In the genomic region with DNA sequence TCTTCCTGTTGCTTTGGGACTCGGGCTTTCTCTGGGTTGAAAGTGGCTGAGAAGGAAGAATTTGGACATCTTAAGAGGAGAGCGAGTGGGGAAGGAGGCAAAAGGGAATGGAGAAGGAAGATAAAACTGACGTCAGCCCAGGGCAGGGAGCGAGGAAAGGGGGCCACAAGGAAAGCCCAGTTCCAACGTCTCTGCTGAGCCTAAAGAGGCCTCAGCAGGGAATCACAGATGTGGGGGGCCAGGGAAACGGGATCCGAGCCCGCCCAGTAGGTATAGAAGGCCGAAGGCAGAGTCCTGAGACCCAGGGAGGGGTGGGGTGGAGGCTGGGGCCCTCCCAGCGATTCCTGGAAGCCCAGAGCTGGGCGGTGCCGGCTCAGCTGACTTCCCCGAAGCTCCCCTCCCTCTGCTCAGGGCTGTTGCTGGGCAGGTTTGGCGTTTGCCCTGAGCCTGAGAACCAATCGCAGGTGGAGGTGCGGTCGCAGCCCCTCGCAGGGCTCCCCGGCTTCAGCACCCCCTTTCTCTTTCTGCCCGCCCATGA, we compare ENCODE assay signal across 8 cellular contexts. TPM values are rescaled to one million over a fixed set of nuclear protein-coding genes. Genes with fewer than 3 reads are reported as not detected.
DNase-seq lines count a peak whose midpoint lies in the region; ATAC-seq, FAIRE-seq and TF ChIP-seq lines count a peak whose summit lies in the region.

No MANE protein-coding gene starts in this region.

- TF ChIP-seq POLR2A in endothelial cell of umbilical vein (IDR thresholded peaks at IDR 0.05; ENCODE audit: low read depth, low read length) = peak; percentile 15

- no peaks in the 10 kb centered on the region for H4K20me1 ChIP-seq in endothelial cell of umbilical vein (replicated peaks; ENCODE audit: control insufficient read depth, extremely low read depth, insufficient read depth, low read length)

- BruUV-seq in endothelial cell of umbilical vein (replicated peaks; lab: Mats Ljungman, UMichigan) = TSS peak; percentile 77

- peak overlapping the region; percentile 98 for H3K9ac ChIP-seq in endothelial cell of umbilical vein (replicated peaks; ENCODE audit: extremely low read depth, insufficient read depth, low read length)

- no peaks in the 10 kb centered on the region for H3K36me3 ChIP-seq in endothelial cell of umbilical vein (ENCODE audit: control insufficient read depth in 2 of 2, extremely low read depth in 1 of 2, insufficient read depth in 2 of 2, low read length in 2 of 2)

- peak overlapping the region; percentile 76 for H3K4me2 ChIP-seq in endothelial cell of umbilical vein (ENCODE audit: insufficient read depth, low read length)

- H3K4me1 ChIP-seq in endothelial cell of umbilical vein (ENCODE audit: control insufficient read depth, extremely low read depth, insufficient read depth, low read length) (peaks cover 56% of the 10 kb centered on the region), mononuclear cell (ENCODE audit: insufficient read depth, low read length) (peaks cover 77% of the 10 kb centered on the region)

- POLR2A ChIA-PET in AG04450 (lab: Yijun Ruan, JAX) = interaction anchor here (0.6 to 7.0 kb wide), 14 partner anchors 9 to 984 kb away, joined by 3 to 130 read pairs (median 4); a partner anchor contains a TSS
- POLR2A ChIA-PET in endothelial cell of umbilical vein (lab: Charles Lee) = interaction anchor here (0.6 to 3.1 kb wide), 6 partner anchors 8 to 68 kb away, joined by 3 to 39 read pairs (median 4); a partner anchor contains a TSS

- H3K9me3 ChIP-seq in AG04450 (ENCODE audit: control insufficient read depth, insufficient read depth, low read length) (no peaks in the 10 kb centered on the region; the same call in 1 of the 2 replicates), endothelial cell of umbilical vein (replicated peaks; ENCODE audit: control insufficient read depth, insufficient read depth, low read length) (no peaks in the 10 kb centered on the region), mononuclear cell (ENCODE audit: low read depth, low read length) (no peaks in the 10 kb centered on the region)

- H3K27me3 ChIP-seq in AG04450 (ENCODE audit: control insufficient read depth, insufficient read depth, low read length) (no peaks in the 10 kb centered on the region), endothelial cell of umbilical vein (ENCODE audit: control insufficient read depth in 2 of 2, insufficient read depth in 2 of 2, low read length in 2 of 2) (no peaks in the 10 kb centered on the region), mononuclear cell (ENCODE audit: insufficient read depth, low read length) (no peaks in the 10 kb centered on the region)

- H3K27ac ChIP-seq in AG04450 (ENCODE audit: low read depth, low read length) (peak overlapping the region; percentile 100), endothelial cell of umbilical vein (ENCODE audit: insufficient read depth, low read depth, low read length) (peak overlapping the region; percentile 99)

- CTCF ChIA-PET in AG04450 (lab: Charles Lee) (interaction anchor here (0.6 to 4.3 kb wide), 10 partner anchors 10 to 434 kb away, joined by 3 to 104 read pairs (median 14); a partner anchor contains a TSS), endothelial cell of umbilical vein (lab: Charles Lee) (interaction anchor here (1.4 to 13.9 kb wide), 8 partner anchors 14 to 251 kb away, joined by 3 to 288 read pairs (median 32); a partner anchor contains a TSS)

- dilution Hi-C loops in endothelial cell of umbilical vein (cut with MboI; ENCODE audit: extremely low pct_ligation_motif_present, low sequenced_read_pairs) = no loop called here

- DNase-seq in AG04450 (ENCODE audit: low read depth, low spot score) (peak; percentile 81), NOMO-1 treated with DMSO at 0.1 percent for 48 hours (lab: John Stamatoyannopoulos, UW; ENCODE audit: unreplicated experiment) (peak; percentile 13), activated T-cell treated with anti-CD3 and anti-CD28 coated beads for 24 hours (ENCODE audit: low read depth) (peak; percentile 85), endothelial cell of umbilical vein (ENCODE audit: low read depth, low spot score) (peak; percentile 92)
- DNase-seq in stimulated activated CD8-positive, alpha-beta memory T cell treated with anti-CD3 and anti-CD28 coated beads, Interleukin-2, amount 100 ng/mL, for 1 hour (ENCODE audit: low read depth in 2 of 2) = peak; percentile 67 to 73

- no peak overlapping the region for H2AFZ ChIP-seq in endothelial cell of umbilical vein (ENCODE audit: low read depth, low read length)

- peaks cover 8% of the 10 kb centered on the region for H3K79me2 ChIP-seq in endothelial cell of umbilical vein (ENCODE audit: control insufficient read depth, insufficient read depth, low read length)

- intact Hi-C loops in endothelial cell of umbilical vein (cut with micrococcal nuclease) = loop anchor here (1.0 to 5.0 kb wide), 9 partner anchors 8 to 360 kb away; a partner anchor contains a TSS

- ATAC-seq in GM18868 (IDR thresholded peaks at IDR 0.05; ENCODE audit: unreplicated experiment) = peak; percentile 35
- ATAC-seq in HG03432 (IDR thresholded peaks at IDR 0.05; ENCODE audit: unreplicated experiment) = peak; percentile 38

- no peak for FAIRE-seq in endothelial cell of umbilical vein (lab: Jason Lieb, UNC)

- TF ChIP-seq CTCF in AG04450 (IDR thresholded peaks at IDR 0.05; ENCODE audit: low read depth, low read length) = no peak
- no peak for TF ChIP-seq CTCF in endothelial cell of umbilical vein (IDR thresholded peaks at IDR 0.05; ENCODE audit: extremely low read depth in 1 of 2, insufficient read depth in 1 of 2, low read depth in 1 of 2, low read length in 2 of 2)

- no peaks in the 10 kb centered on the region for H3K9me1 ChIP-seq in endothelial cell of umbilical vein (replicated peaks; ENCODE audit: control insufficient read depth, extremely low read depth, insufficient read depth, low read length)

- H3K4me3 ChIP-seq in AG04450 (ENCODE audit: low read depth, low read length) = peak overlapping the region; percentile 67
- peak overlapping the region; percentile 3 to 49 (median 41) for H3K4me3 ChIP-seq in endothelial cell of umbilical vein (replicated peaks in 1 of 3; ENCODE audit: insufficient read depth in 1 of 3, low read depth in 1 of 3, low read length in 3 of 3)
- H3K4me3 ChIP-seq in mononuclear cell (ENCODE audit: low read length) = peak overlapping the region; percentile 50

TF ChIP-seq in endothelial cell of umbilical vein, 7 proteins besides CTCF, POLR2A, EP300 and RAD21:
- TF ChIP-seq, protein P1, sequence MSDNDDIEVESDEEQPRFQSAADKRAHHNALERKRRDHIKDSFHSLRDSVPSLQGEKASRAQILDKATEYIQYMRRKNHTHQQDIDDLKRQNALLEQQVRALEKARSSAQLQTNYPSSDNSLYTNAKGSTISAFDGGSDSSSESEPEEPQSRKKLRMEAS (IDR thresholded peaks at IDR 0.05; ENCODE audit: insufficient read depth, insufficient read length) = no peak
- peak; percentile 81 for TF ChIP-seq POLR2AphosphoS5 (IDR thresholded peaks at IDR 0.05; ENCODE audit: insufficient read depth, low read depth, low read length)

RNA-seq across cellular contexts. Expression of a gene that starts 12.7 kb away (rescaled TPM):
- 4.2 and 4.9 TPM in 2 replicates for polyA plus RNA-seq in AG04450 (2011; rRNA removed)
- 3.0 and 3.8 TPM in 2 replicates for polyA minus RNA-seq in AG04450 (2011; rRNA and poly(A)+ RNA removed)
- 0.37 and 0.73 TPM in 2 replicates for total RNA-seq in endothelial cell of umbilical vein
- polyA plus RNA-seq in endothelial cell of umbilical vein = 0.96 and 1.0 TPM in 2 replicates
- polyA plus RNA-seq in endothelial cell of umbilical vein (2011; cell fraction: cytosol; rRNA removed) = 0.67 and 0.75 TPM in 2 replicates
- 0.63 and 0.74 TPM in 2 replicates for polyA plus RNA-seq in endothelial cell of umbilical vein (2011; cell fraction: nucleus; rRNA removed)
- polyA plus RNA-seq in endothelial cell of umbilical vein (2012) = 3.0 and 3.6 TPM in 2 replicates
- polyA minus RNA-seq in endothelial cell of umbilical vein = 2.5 and 4.0 TPM in 2 replicates
- 2.8 TPM for polyA minus RNA-seq in endothelial cell of umbilical vein (2011; cell fraction: cytosol; rRNA and poly(A)+ RNA removed)
- polyA minus RNA-seq in endothelial cell of umbilical vein (2011; cell fraction: nucleus; rRNA and poly(A)+ RNA removed) = 0.58 TPM in 1 of 2 replicates, not detected in the other
- total RNA-seq in mononuclear cell = 3.3 TPM

RNA-seq across cellular contexts. Expression of a gene that starts 17.5 kb away (rescaled TPM):
- 107 and 138 TPM in 2 replicates for polyA plus RNA-seq in AG04450 (2011; rRNA removed)
- polyA minus RNA-seq in AG04450 (2011; rRNA and poly(A)+ RNA removed) = 160 and 170 TPM in 2 replicates
- total RNA-seq in endothelial cell of umbilical vein = 186 and 212 TPM in 2 replicates
- polyA plus RNA-seq in endothelial cell of umbilical vein = 63.9 and 87.3 TPM in 2 replicates
- 71.3 and 83.7 TPM in 2 replicates for polyA plus RNA-seq in endothelial cell of umbilical vein (2011; cell fraction: cytosol; rRNA removed)
- 334 and 381 TPM in 2 replicates for polyA plus RNA-seq in endothelial cell of umbilical vein (2011; cell fraction: nucleus; rRNA removed)
- 120 and 171 TPM in 2 replicates for polyA plus RNA-seq in endothelial cell of umbilical vein (2012)
- polyA minus RNA-seq in endothelial cell of umbilical vein = 129 and 158 TPM in 2 replicates
- 105 TPM for polyA minus RNA-seq in endothelial cell of umbilical vein (2011; cell fraction: cytosol; rRNA and poly(A)+ RNA removed)
- polyA minus RNA-seq in endothelial cell of umbilical vein (2011; cell fraction: nucleus; rRNA and poly(A)+ RNA removed) = 263 and 290 TPM in 2 replicates
- total RNA-seq in mononuclear cell = 1,412 TPM

RNA-seq across cellular contexts. Expression of a gene that starts 46.3 kb away (rescaled TPM):
- polyA plus RNA-seq in AG04450 (2011; rRNA removed) (not detected in 2 replicates), endothelial cell of umbilical vein (not detected in 2 replicates)
- not detected in 2 replicates for polyA minus RNA-seq in AG04450 (2011; rRNA and poly(A)+ RNA removed)
- total RNA-seq in endothelial cell of umbilical vein (not detected in 2 replicates), mononuclear cell (not detected)
- polyA plus RNA-seq in endothelial cell of umbilical vein (2011; cell fraction: cytosol; rRNA removed) = not detected in 2 replicates
- not detected in 2 replicates for polyA plus RNA-seq in endothelial cell of umbilical vein (2011; cell fraction: nucleus; rRNA removed)
- polyA plus RNA-seq in endothelial cell of umbilical vein (2012) = not detected in 2 replicates
- 0.42 TPM in 1 of 2 replicates, not detected in the other for polyA minus RNA-seq in endothelial cell of umbilical vein
- not detected for polyA minus RNA-seq in endothelial cell of umbilical vein (2011; cell fraction: cytosol; rRNA and poly(A)+ RNA removed)
- not detected in 2 replicates for polyA minus RNA-seq in endothelial cell of umbilical vein (2011; cell fraction: nucleus; rRNA and poly(A)+ RNA removed)

RNA-seq across cellular contexts. Expression of a gene that starts 54.0 kb away (rescaled TPM):
- polyA plus RNA-seq in AG04450 (2011; rRNA removed) (122 and 163 TPM in 2 replicates), endothelial cell of umbilical vein (16.6 and 20.5 TPM in 2 replicates)
- 55.8 and 69.9 TPM in 2 replicates for polyA minus RNA-seq in AG04450 (2011; rRNA and poly(A)+ RNA removed)
- total RNA-seq in endothelial cell of umbilical vein (7.2 and 7.3 TPM in 2 replicates), mononuclear cell (0.21 TPM)
- 8.3 and 10.8 TPM in 2 replicates for polyA plus RNA-seq in endothelial cell of umbilical vein (2011; cell fraction: cytosol; rRNA removed)
- polyA plus RNA-seq in endothelial cell of umbilical vein (2011; cell fraction: nucleus; rRNA removed) = 12.9 and 14.6 TPM in 2 replicates
- polyA plus RNA-seq in endothelial cell of umbilical vein (2012) = 8.8 and 12.4 TPM in 2 replicates
- polyA minus RNA-seq in endothelial cell of umbilical vein = 7.0 and 10.2 TPM in 2 replicates
- polyA minus RNA-seq in endothelial cell of umbilical vein (2011; cell fraction: cytosol; rRNA and poly(A)+ RNA removed) = 3.7 TPM
- polyA minus RNA-seq in endothelial cell of umbilical vein (2011; cell fraction: nucleus; rRNA and poly(A)+ RNA removed) = 2.5 and 2.9 TPM in 2 replicates

Comparison
In these comparisons a context has a peak if more than half of its experiments do, and no peak if none do; other contexts are left out.
1. Peak in every context shown above with its lines: DNase-seq, ATAC-seq, H3K4me3 ChIP-seq and H3K27ac ChIP-seq.
2. DNase-seq: peak in every context shown above with its lines; median percentile 92 in endothelial cell of umbilical vein; 85 in activated T-cell treated with anti-CD3 and anti-CD28 coated beads for 24 hours; 81 in AG04450; 70 in stimulated activated CD8-positive, alpha-beta memory T cell treated with anti-CD3 and anti-CD28 coated beads, Interleukin-2, amount 100 ng/mL, for 1 hour; 13 in NOMO-1 treated with DMSO at 0.1 percent for 48 hours.